ENCODE assay signal across 11 cellular contexts in the genomic region with DNA sequence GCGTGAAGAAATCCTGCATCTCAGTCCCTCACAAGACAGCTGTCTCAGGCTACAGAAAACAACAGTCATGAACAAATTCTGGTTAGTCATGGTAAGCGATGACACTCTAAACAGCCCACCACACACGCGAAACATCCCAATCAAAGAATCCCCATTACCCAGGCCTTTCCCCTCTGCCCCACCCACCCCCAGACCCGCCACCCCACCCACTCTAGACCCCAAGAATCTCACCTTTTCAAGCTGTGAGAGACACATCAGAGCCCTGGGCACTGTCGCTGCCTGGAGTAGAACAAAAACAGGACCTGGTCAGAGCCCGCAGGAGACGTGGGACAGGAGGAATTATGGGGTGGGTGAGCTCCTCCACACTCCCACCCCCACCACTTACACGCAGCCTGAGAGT. TPM values are rescaled to one million over a fixed set of nuclear protein-coding genes. Genes with fewer than 3 reads are reported as not detected.
A peak's percentile ranks its signal among the peaks of the same experiment; 100 is the strongest.
DNase-seq lines count a peak whose midpoint lies in the region; ATAC-seq, FAIRE-seq and TF ChIP-seq lines count a peak whose summit lies in the region.
"Had no signal": no experiment of that assay in that cellular context is flagged by ENCODE, and none has a peak within 500 bp of the region (broad histone marks: within the 10 kb centered on the region; RNA-seq: fewer than 3 reads in every experiment).

No MANE protein-coding gene starts in this region.

- POLR2A ChIA-PET in CD4-positive, alpha-beta T cell (lab: Charles Lee), result interaction anchor here (0.6 to 5.2 kb wide), 14 partner anchors 9 to 430 kb away, joined by 3 to 52 read pairs (median 4); a partner anchor contains a TSS
- POLR2A ChIA-PET in naive thymus-derived CD8-positive, alpha-beta T cell (lab: Charles Lee), result interaction anchor here (0.6 to 4.9 kb wide), 15 partner anchors 12 to 410 kb away, joined by 3 to 49 read pairs (median 6); a partner anchor contains a TSS

- H3K36me3 Mint-ChIP-seq in CD4-positive, alpha-beta T cell (ENCODE audit: low read depth), result peaks cover 68% of the 10 kb centered on the region
- peaks cover 35 to 42% of the 10 kb centered on the region in 2 donors for H3K36me3 Mint-ChIP-seq in activated naive CD4-positive, alpha-beta T cell treated with anti-CD3 and anti-CD28 coated beads, Interleukin-2, amount 50 U/mL, for 72 hours
- H3K36me3 Mint-ChIP-seq in naive thymus-derived CD8-positive, alpha-beta T cell, result peaks cover 17 to 51% (median 32%) of the 10 kb centered on the region in 3 donors

- peak overlapping the region; percentile 68 for H3K4me3 Mint-ChIP-seq in CD4-positive, alpha-beta T cell
- H3K4me3 Mint-ChIP-seq in naive thymus-derived CD8-positive, alpha-beta T cell, result peak overlapping the region; percentile 76 to 100 (median 96)
- H3K4me3 Mint-ChIP-seq: nephron progenitor cell had no signal

- H3K27me3 Mint-ChIP-seq in CD4-positive, alpha-beta T cell, result peaks cover 5% of the 10 kb centered on the region
- peaks cover 0 to 2% (median 0%) of the 10 kb centered on the region in 5 donors for H3K27me3 Mint-ChIP-seq in naive thymus-derived CD8-positive, alpha-beta T cell

- H3K27me3 ChIP-seq in CD4-positive, alpha-beta T cell (ENCODE audit: control insufficient read depth, insufficient read depth, low read length), result no peaks in the 10 kb centered on the region

- H3K27ac Mint-ChIP-seq in CD4-positive, alpha-beta T cell, result peak overlapping the region; percentile 100
- H3K27ac Mint-ChIP-seq in activated naive CD4-positive, alpha-beta T cell treated with anti-CD3 and anti-CD28 coated beads, Interleukin-2, amount 50 U/mL, for 72 hours, result peak overlapping the region; percentile 81 to 98
- peak overlapping the region; percentile 78 to 100 (median 100) for H3K27ac Mint-ChIP-seq in naive thymus-derived CD8-positive, alpha-beta T cell
- H3K27ac Mint-ChIP-seq: nephron progenitor cell had no signal

- DNase-seq in CD4-positive, alpha-beta T cell, result peak in 1 of 10 experiments; percentile 38
- DNase-seq in GM12891 (ENCODE audit: insufficient read length, low spot score) (no peak), HCEC 1CT (no peak), cerebellum (ENCODE audit: low spot score) (no peak)
- DNase-seq in activated naive CD4-positive, alpha-beta T cell treated with anti-CD3 and anti-CD28 coated beads, Interleukin-2, amount 50 U/mL, for 72 hours (ENCODE audit: low spot score in 2 of 2), result no peak
- DNase-seq in naive thymus-derived CD8-positive, alpha-beta T cell, result peak in 3 of 10 donors; percentile 19 to 34 (median 28)
- DNase-seq: NCI-H187 treated with DMSO at 0.1 percent for 48 hours, nephron progenitor cell had no signal

- intact Hi-C loops in CD4-positive, alpha-beta T cell (cut with DNase I, micrococcal nuclease), result no loop called here

- no peaks in the 10 kb centered on the region for H3K9me3 ChIP-seq in CD4-positive, alpha-beta T cell (ENCODE audit: control insufficient read depth, low read length)

- peaks cover 82% of the 10 kb centered on the region for H3K4me1 Mint-ChIP-seq in CD4-positive, alpha-beta T cell (ENCODE audit: low read depth)
- peaks cover 53 to 77% (median 68%) of the 10 kb centered on the region in 4 donors for H3K4me1 Mint-ChIP-seq in naive thymus-derived CD8-positive, alpha-beta T cell

- no peaks in the 10 kb centered on the region for H3K9me3 Mint-ChIP-seq in CD4-positive, alpha-beta T cell
- peaks cover 0 to 1% of the 10 kb centered on the region in 2 donors for H3K9me3 Mint-ChIP-seq in activated naive CD4-positive, alpha-beta T cell treated with anti-CD3 and anti-CD28 coated beads, Interleukin-2, amount 50 U/mL, for 72 hours
- peaks cover 0 to 1% (median 0%) of the 10 kb centered on the region in 9 donors for H3K9me3 Mint-ChIP-seq in naive thymus-derived CD8-positive, alpha-beta T cell
- H3K9me3 Mint-ChIP-seq: nephron progenitor cell had no signal

- TF ChIP-seq POLR2A in GM12891 (IDR thresholded peaks at IDR 0.05; ENCODE audit: low read depth, low read length), result 0 out of 2 replicates have a peak, but pooled peaks have one; percentile 18

- no peak for FAIRE-seq in GM12891 (lab: Jason Lieb, UNC)
- FAIRE-seq: endometrium, HTR-8/SVneo had no signal

- no peak for ATAC-seq in CD4-positive, alpha-beta T cell (ENCODE audit: poor library complexity)
- no peak for ATAC-seq in activated naive CD4-positive, alpha-beta T cell treated with anti-CD3 and anti-CD28 coated beads, Interleukin-2, amount 50 U/mL, for 72 hours
- no peak for ATAC-seq in naive thymus-derived CD8-positive, alpha-beta T cell
- no peak for ATAC-seq in GM21515 (IDR thresholded peaks at IDR 0.05; ENCODE audit: unreplicated experiment)

- CTCF ChIA-PET in CD4-positive, alpha-beta T cell (lab: Charles Lee), result interaction anchor here (1.0 to 1.5 kb wide), 3 partner anchors 12 to 157 kb away, joined by 4 to 8 read pairs (median 5); no protein-coding TSS in a partner anchor

- peak overlapping the region; percentile 5 for H3K27ac ChIP-seq in CD4-positive, alpha-beta T cell (ENCODE audit: low read depth, low read length)

- no peak for TF ChIP-seq CTCF in CD4-positive, alpha-beta T cell (IDR thresholded peaks at IDR 0.05)

TF ChIP-seq in GM12891, 5 proteins besides CTCF, POLR2A, EP300 and RAD21:
- no peak for TF ChIP-seq POU2F2 (IDR thresholded peaks at IDR 0.05; ENCODE audit: low read depth, low read length)
- TF ChIP-seq POLR2AphosphoS5 (IDR thresholded peaks at IDR 0.05; ENCODE audit: low read depth, low read length), result no peak; the same call in 1 of the 2 replicates
- TF ChIP-seq PAX5 (IDR thresholded peaks at IDR 0.05; ENCODE audit: insufficient read depth, low read length, severe bottlenecking), result no peak
- no peak for TF ChIP-seq SPI1 (IDR thresholded peaks at IDR 0.05; ENCODE audit: low read depth, low read length)
- no peak for TF ChIP-seq TAF1 (IDR thresholded peaks at IDR 0.05; ENCODE audit: low read depth, low read length)

RNA-seq across cellular contexts. Expression of a gene that starts 2.7 kb away (rescaled TPM):
- total RNA-seq in CD4-positive, alpha-beta T cell, result 1,000 to 10,000 TPM; 6,758 to 7,013 TPM
- 3,160 TPM for polyA plus RNA-seq in GM12891 (2012; ENCODE audit: low read depth, missing spikeins)
- 1,000 to 10,000 TPM; 2,668 to 4,981 TPM for total RNA-seq in activated naive CD4-positive, alpha-beta T cell treated with anti-CD3 and anti-CD28 coated beads, Interleukin-2, amount 50 U/mL, for 72 hours
- 1,000 to 10,000 TPM; 5,337 to 5,382 TPM for total RNA-seq in naive thymus-derived CD8-positive, alpha-beta T cell
- polyA plus RNA-seq in naive thymus-derived CD8-positive, alpha-beta T cell, result 1,000 to 10,000 TPM; 5,978 to 8,548 (median 7,722) TPM
- 20.9 TPM for total RNA-seq in cerebellum

RNA-seq across cellular contexts. Expression of a gene that starts 49.1 kb away (rescaled TPM):
- 10 to 100 TPM; 10.6 to 14.0 TPM for total RNA-seq in CD4-positive, alpha-beta T cell
- 5.0 TPM for polyA plus RNA-seq in GM12891 (2012; ENCODE audit: low read depth, missing spikeins)
- 10 to 100 TPM; 11.0 to 24.2 TPM for total RNA-seq in activated naive CD4-positive, alpha-beta T cell treated with anti-CD3 and anti-CD28 coated beads, Interleukin-2, amount 50 U/mL, for 72 hours
- total RNA-seq in naive thymus-derived CD8-positive, alpha-beta T cell, result 10 to 100 TPM; 21.0 to 21.9 TPM
- 1 to 10 TPM; 3.7 to 5.8 (median 5.5) TPM for polyA plus RNA-seq in naive thymus-derived CD8-positive, alpha-beta T cell
- 2.7 TPM for total RNA-seq in cerebellum

Comparison
In these comparisons a context has a peak if more than half of its experiments do, and no peak if none do; other contexts are left out.
1. RNA of a gene that starts 2.7 kb away (total RNA-seq): 6,758 to 7,013 TPM in CD4-positive, alpha-beta T cell, 5,337 to 5,382 TPM in naive thymus-derived CD8-positive, alpha-beta T cell and 2,668 to 4,981 TPM in activated naive CD4-positive, alpha-beta T cell treated with anti-CD3 and anti-CD28 coated beads, Interleukin-2, amount 50 U/mL, for 72 hours; 20.9 TPM in cerebellum (single experiment); every median in the first group is over 100 times any median in the second.
2. Peak in every context shown above with its lines, with median percentiles within 50 percentile points of each other: H3K27ac Mint-ChIP-seq.